In genomic region chr10:6088721-6089333, GRCh38 we compare ENCODE assay signal across 8 cellular contexts. TPM values are rescaled to one million over a fixed set of nuclear protein-coding genes. Genes with fewer than 3 reads are reported as not detected.
DNase-seq lines count a peak whose midpoint lies in the region; FAIRE-seq and TF ChIP-seq lines count a peak whose summit lies in the region.

Gene RBM17 (plus strand): TSS chr10:6089034. CDS start chr10:6097066, 8,032 bp downstream.

- peak within 1 kb of the TSS; percentile 81; the same call in 1 of the 2 replicates for H4K8ac ChIP-seq in H1 (ENCODE audit: extremely low read depth, insufficient read depth, low read length)
- H4K8ac ChIP-seq in mesendoderm (ENCODE audit: low read depth, low read length) = peak within 1 kb of the TSS; percentile 69

- H3K79me2 ChIP-seq in H1 (ENCODE audit: control insufficient read depth in 1 of 2, insufficient read depth in 2 of 2, low read length in 2 of 2) = peaks cover 30 to 46% of the 10 kb centered on the region in 2 experiments
- H3K79me2 ChIP-seq in mesendoderm (ENCODE audit: control insufficient read depth, insufficient read depth, low read length) = peaks cover 42% of the 10 kb centered on the region

- H2BK12ac ChIP-seq in H1 (ENCODE audit: low read depth, low read length) = no peak within 1 kb of the TSS

- H3K23me2 ChIP-seq in H1 (ENCODE audit: low read depth, low read length) = peaks cover 6% of the 10 kb centered on the region; the same call in 1 of the 2 replicates

- H2BK5ac ChIP-seq in H1 (ENCODE audit: low read depth, low read length) = no peak within 1 kb of the TSS; the same call in 1 of the 2 replicates
- no peak within 1 kb of the TSS for H2BK5ac ChIP-seq in mesendoderm (ENCODE audit: low read length)

- no peak within 1 kb of the TSS for H3K4ac ChIP-seq in H1 (replicated peaks; ENCODE audit: insufficient read length, low read depth, low read length)
- H3K4ac ChIP-seq in mesendoderm (ENCODE audit: low read depth, low read length) = peak within 1 kb of the TSS; percentile 84

- H3K9ac ChIP-seq in H1 (replicated peaks in 1 of 4; ENCODE audit: extremely low read depth in 1 of 4, low read depth in 3 of 4, low read length in 3 of 4) = peak within 1 kb of the TSS; percentile 81 to 98 (median 89)
- H3K9ac ChIP-seq in mesendoderm (ENCODE audit: low read length) = peak within 1 kb of the TSS; percentile 93

- no peak within 1 kb of the TSS for H4K91ac ChIP-seq in H1 (replicated peaks; ENCODE audit: insufficient read length, low read length)

- TF ChIP-seq CTCF in GM20000 (IDR thresholded peaks at IDR 0.05; ENCODE audit: extremely low read depth, missing control alignments) = peak; percentile 100
- TF ChIP-seq CTCF in H1 (IDR thresholded peaks at IDR 0.05; ENCODE audit: control extremely low read depth in 1 of 3, insufficient read depth in 1 of 3, low read depth in 1 of 3, low read length in 3 of 3) = peak; percentile 100

- H2AK5ac ChIP-seq in H1 (ENCODE audit: low read depth, low read length) = 0 out of 2 replicates have a peak within 1 kb of the TSS, but pooled peaks have one; percentile 33
- no peak within 1 kb of the TSS for H2AK5ac ChIP-seq in mesendoderm (ENCODE audit: low read length)

- H3K4me3 ChIP-seq in H1 (ENCODE audit: extremely low read depth in 1 of 4, insufficient read depth in 2 of 4, low read depth in 3 of 4, low read length in 4 of 4) = peak within 1 kb of the TSS; percentile 88 to 94 (median 92)
- H3K4me3 ChIP-seq in mesendoderm (ENCODE audit: low read length) = peak within 1 kb of the TSS; percentile 89

- DNase-seq in Caki2 (ENCODE audit: low read depth) = peak; percentile 95
- peak; percentile 97 for DNase-seq in GM20000 (ENCODE audit: low spot score)
- peak; percentile 96 for DNase-seq in HT-29 (ENCODE audit: low spot score)
- peak; percentile 92 for DNase-seq in NK-92 treated with Interleukin-12 subunit alpha and Interleukin-12 subunit beta, amount 100 ng/mL, for 24 hours (lab: John Stamatoyannopoulos, UW)
- peak; percentile 98 to 99 (median 98) for DNase-seq in activated CD8-positive, alpha-beta memory T cell treated with anti-CD3 and anti-CD28 coated beads for 48 hours (ENCODE audit: low read depth in 2 of 3, low spot score in 2 of 3)
- peak; percentile 95 to 100 for DNase-seq in H1 (ENCODE audit: low read depth in 1 of 2, low spot score in 2 of 2)
- DNase-seq in mesendoderm = peak; percentile 96
- DNase-seq in stimulated activated CD8-positive, alpha-beta memory T cell treated with anti-CD3 and anti-CD28 coated beads, Interleukin-15, amount 100 ng/mL, for 1 hour (ENCODE audit: low read depth) = peak; percentile 94

- CTCF ChIA-PET in H1 (lab: Charles Lee; ENCODE audit: partially characterized antibody) = interaction anchor here (1.6 to 3.9 kb wide), 3 partner anchors 62 to 303 kb away, joined by 5 to 19 read pairs (median 6); no protein-coding TSS in a partner anchor

- H3K27me3 ChIP-seq in H1 (replicated peaks in 1 of 4; ENCODE audit: control insufficient read depth in 3 of 4, extremely low read depth in 1 of 4, insufficient read depth in 3 of 4, low read length in 3 of 4) (no peaks in the 10 kb centered on the region), mesendoderm (ENCODE audit: insufficient read depth, low read length, poor library complexity) (no peaks in the 10 kb centered on the region)

- TF ChIP-seq RAD21 in H1 (IDR thresholded peaks at IDR 0.05 in 1 of 2, conservative IDR thresholded peaks at IDR 0.05 in 1 of 2; ENCODE audit: low read depth in 2 of 2, low read length in 2 of 2) = peak; percentile 71 to 80

- H3K9me3 ChIP-seq in H1 (ENCODE audit: insufficient read depth in 2 of 2, low read depth in 1 of 2, low read length in 1 of 2) = no peaks in the 10 kb centered on the region

- H4K5ac ChIP-seq in H1 (ENCODE audit: insufficient read length, low read depth, low read length) (no peak within 1 kb of the TSS), mesendoderm (ENCODE audit: low read length) (no peak within 1 kb of the TSS)

- H2BK15ac ChIP-seq in H1 (ENCODE audit: low read length) (peak within 1 kb of the TSS; percentile 95; the same call in 1 of the 2 replicates), mesendoderm (replicated peaks; ENCODE audit: low read depth) (no peak within 1 kb of the TSS)

- peak in 1 of 2 experiments; percentile 69; a peak in 2 of 3 replicates for TF ChIP-seq POLR2A in H1 (IDR thresholded peaks at IDR 0.05; ENCODE audit: control extremely low read depth in 1 of 2, low read depth in 2 of 2, low read length in 2 of 2)

- no peak within 1 kb of the TSS for H3K23ac ChIP-seq in H1 (ENCODE audit: insufficient read length)
- H3K23ac ChIP-seq in mesendoderm (ENCODE audit: low read length) = peak within 1 kb of the TSS; percentile 59

- WGBS in H1 (ENCODE audit: extremely low coverage in 1 of 2, insufficient coverage in 1 of 2, insufficient read length in 1 of 2, insufficient replicate concordance in 2 of 2, low coverage in 1 of 2, low lambda C conversion rate in 2 of 2, missing lambda C conversion rate in 1 of 2), 2 experiments = 1% methylated on average over 55 of the region's 77 CpGs; no CpG with 5 or more reads in 1 of the 2 experiments
- no CpG with 5 or more reads among the region's 77 CpGs for WGBS in mesendoderm (ENCODE audit: extremely low coverage, insufficient coverage, low lambda C conversion rate)

- H3K18ac ChIP-seq in H1 (ENCODE audit: extremely low read depth, low read length) = peak within 1 kb of the TSS; percentile 71
- H3K18ac ChIP-seq in mesendoderm (ENCODE audit: low read length) = peak within 1 kb of the TSS; percentile 82

- H3K4me1 ChIP-seq in H1 (replicated peaks in 1 of 4; ENCODE audit: control insufficient read depth in 3 of 4, insufficient read depth in 4 of 4, low read length in 3 of 4) (peaks cover 0 to 12% (median 7%) of the 10 kb centered on the region in 4 experiments; a peak in 4 of 7 replicates), mesendoderm (ENCODE audit: control insufficient read depth, low read depth, low read length) (peaks cover 5% of the 10 kb centered on the region)

- H3K14ac ChIP-seq in H1 (ENCODE audit: insufficient read length) = no peak within 1 kb of the TSS

- no peak within 1 kb of the TSS; the same call in 1 of the 2 replicates for H2AFZ ChIP-seq in H1 (ENCODE audit: low read length)

- H3K36me3 ChIP-seq in H1 (ENCODE audit: control insufficient read depth in 2 of 4, insufficient read depth in 4 of 4, low read length in 3 of 4) (no peaks in the 10 kb centered on the region), mesendoderm (ENCODE audit: control insufficient read depth, insufficient read depth, low read length) (no peaks in the 10 kb centered on the region)

- H3K27ac ChIP-seq in H1 (ENCODE audit: low read depth, low read length) (peak within 1 kb of the TSS; percentile 74; the same call in 1 of the 2 replicates), mesendoderm (ENCODE audit: low read depth, low read length) (peak within 1 kb of the TSS; percentile 27)

- no peak within 1 kb of the TSS for H2BK20ac ChIP-seq in H1 (ENCODE audit: low read length)

- H2BK120ac ChIP-seq in H1 (replicated peaks; ENCODE audit: low read depth, low read length) = no peak within 1 kb of the TSS
- no peak within 1 kb of the TSS for H2BK120ac ChIP-seq in mesendoderm (ENCODE audit: low read depth, low read length)

- FAIRE-seq in H1 (lab: Jason Lieb, UNC) = peak; percentile 60

- H3K56ac ChIP-seq in H1 (replicated peaks; ENCODE audit: insufficient read length, low read depth, low read length) = no peak within 1 kb of the TSS
- peak within 1 kb of the TSS; percentile 93 for H3K56ac ChIP-seq in mesendoderm (ENCODE audit: low read length)

- peaks cover 10% of the 10 kb centered on the region in 2 experiments for H4K20me1 ChIP-seq in H1 (replicated peaks in 1 of 2; ENCODE audit: control insufficient read depth in 1 of 2, insufficient read depth in 2 of 2, low read length in 2 of 2)

- TF ChIP-seq EP300 in H1 (IDR thresholded peaks at IDR 0.05; ENCODE audit: borderline replicate concordance in 1 of 2, low read depth in 2 of 2, low read length in 2 of 2) = 0 out of 3 replicates have a peak, but pooled peaks of 1 of the 2 experiments have one; percentile 80

- POLR2A ChIA-PET in H1 (lab: Charles Lee; ENCODE audit: partially characterized antibody) = interaction anchor here (0.9 to 3.5 kb wide), 4 partner anchors 9 to 114 kb away, joined by 3 to 12 read pairs (median 4); partner anchors contain the start of gene PFKFB3

- in situ Hi-C loops in Caki2 (cut with HindIII; ENCODE audit: low pct_unique_long_range_greater_than_20kb, low sequenced_read_pairs) = loop anchor here (25.0 kb wide), 1 partner anchor 298 kb away; no protein-coding TSS in a partner anchor

- no peaks in the 10 kb centered on the region; the same call in 1 of the 2 replicates for H3K79me1 ChIP-seq in H1 (ENCODE audit: low read depth, low read length)
- H3K79me1 ChIP-seq in mesendoderm (ENCODE audit: low read length) = peaks cover 6% of the 10 kb centered on the region

- H3K4me2 ChIP-seq in H1 (ENCODE audit: insufficient read depth in 1 of 2, low read depth in 2 of 2, low read length in 2 of 2) (peak within 1 kb of the TSS; percentile 88 to 96), mesendoderm (ENCODE audit: low read length) (peak within 1 kb of the TSS; percentile 85)

TF ChIP-seq in H1, 55 proteins besides CTCF, POLR2A, EP300 and RAD21 (continues in another document):
- no peak for TF ChIP-seq ASH2L (IDR thresholded peaks at IDR 0.05; ENCODE audit: low read length)
- no peak for TF ChIP-seq BACH1 (IDR thresholded peaks at IDR 0.05; ENCODE audit: low read length)
- no peak for TF ChIP-seq BRCA1 (IDR thresholded peaks at IDR 0.05; ENCODE audit: low read depth, low read length)
- TF ChIP-seq JUND (IDR thresholded peaks at IDR 0.05; ENCODE audit: low read length) = peak; percentile 70; the same call in 1 of the 2 replicates
- TF ChIP-seq EZH2 (IDR thresholded peaks at IDR 0.05; ENCODE audit: low read depth, low read length, severe bottlenecking) = no peak
- TF ChIP-seq SIN3A (conservative IDR thresholded peaks at IDR 0.05 in 1 of 2, IDR thresholded peaks at IDR 0.05 in 1 of 2; ENCODE audit: low read depth in 1 of 2, low read length in 2 of 2) = peak; percentile 9 to 48; a peak in 1 of 4 replicates
- TF ChIP-seq EGR1 (IDR thresholded peaks at IDR 0.05; ENCODE audit: borderline replicate concordance, low read depth, low read length) = peak; percentile 70

RNA-seq across cellular contexts. Expression of gene RBM17, which starts in this region (rescaled TPM):
- 17.9 and 21.9 TPM in 2 replicates for total RNA-seq in Caki2 (2014; rRNA removed; shearing (Covaris generic); ENCODE audit: low replicate concordance)
- total RNA-seq in HT-29 (2014; rRNA removed; shearing (Covaris generic)) = 47.7 and 48.7 TPM in 2 replicates
- 120 and 128 TPM in 2 replicates for total RNA-seq in H1 (2021; fragmentation: NEBNext Ultra II Directional; extraction: Animal tissue kit (Norgen Biotek cat#: 25700))
- polyA plus RNA-seq in H1 (2011; rRNA removed) = 15.7 and 22.9 TPM in 2 replicates
- 46.4 TPM for polyA plus RNA-seq in H1 (2011; cell fraction: cytosol; rRNA removed)
- 85.1 TPM for polyA plus RNA-seq in H1 (2011; cell fraction: nucleus; rRNA removed)
- 97.6 to 142 TPM (median 112 TPM) in 4 replicates for polyA plus RNA-seq in H1 (2012, experiment 1 of 2)
- polyA plus RNA-seq in H1 (2012, experiment 2 of 2) = 18.0 TPM
- 105 TPM for polyA plus RNA-seq in H1 (2013, experiment 1 of 2)
- polyA plus RNA-seq in H1 (2013, experiment 2 of 2) = 105 TPM
- polyA minus RNA-seq in H1 (2011; rRNA and poly(A)+ RNA removed) = 23.0 and 32.3 TPM in 2 replicates
- 26.4 TPM for polyA minus RNA-seq in H1 (2011; cell fraction: cytosol; rRNA and poly(A)+ RNA removed)
- polyA minus RNA-seq in H1 (2011; cell fraction: nucleus; rRNA and poly(A)+ RNA removed) = 41.5 TPM
- polyA plus RNA-seq in mesendoderm (2013, experiment 1 of 2) = 182 TPM
- polyA plus RNA-seq in mesendoderm (2013, experiment 2 of 2) = 182 TPM

Comparison
In these comparisons a context has a peak if more than half of its experiments do, and no peak if none do; other contexts are left out.
1. Peak in every context shown above with its lines: DNase-seq, H3K4me3 ChIP-seq and H3K27ac ChIP-seq.